28 cellular contexts compared by ENCODE assay signal in genomic region chr9:71981944-71982343, GRCh38.
"Had no signal": no experiment of that assay in that cellular context is flagged by ENCODE, and none has a peak within 500 bp of the region (broad histone marks: within the 10 kb centered on the region; RNA-seq: fewer than 3 reads in every experiment).

No MANE protein-coding gene starts in this region.

- DNase-seq: natural killer cell; occipital lobe; ovary; posterior cingulate gyrus; psoas muscle; right cardiac atrium; spleen; stimulated activated CD4-positive, alpha-beta T cell treated with anti-CD3 and anti-CD28 coated beads, Interleukin-12 subunit alpha, Interleukin-12 subunit beta, amount 100 ng/mL, for 4 hours; stimulated activated CD4-positive, alpha-beta T cell treated with anti-CD3 and anti-CD28 coated beads, Interleukin-1b, Interleukin-23, amount 100 ng/mL, for 48 hours; stimulated activated CD4-positive, alpha-beta T cell treated with anti-CD3 and anti-CD28 coated beads, Interleukin-4, amount 100 ng/mL, for 1 hour; stimulated activated CD4-positive, alpha-beta T cell treated with anti-CD3 and anti-CD28 coated beads, Interleukin-4, amount 100 ng/mL, for 4 hours; stimulated activated CD8-positive, alpha-beta memory T cell treated with anti-CD3 and anti-CD28 coated beads, Interleukin-4, amount 100 ng/mL, for 48 hours; stimulated activated naive CD4-positive, alpha-beta T cell; stimulated activated naive CD8-positive, alpha-beta T cell treated with anti-CD3 and anti-CD28 coated beads, Interleukin-15, amount 100 ng/mL, for 72 hours; stimulated activated naive CD8-positive, alpha-beta T cell treated with anti-CD3 and anti-CD28 coated beads, Interleukin-15, Interleukin-2, amounts not matched to agents 100 U/mL and 50 U/mL, for 24 hours; substantia nigra; testis; tibial artery; transverse colon; upper lobe of right lung; uterus had no signal

- H3K27ac ChIP-seq: neural progenitor cell, ovary, parathyroid adenoma, skin epidermis, spleen, suprapubic skin, testis, tibial artery, transverse colon, upper lobe of right lung, uterus had no signal

- H3K27me3 ChIP-seq: neural progenitor cell, ovary, spleen, suprapubic skin, testis, tibial artery, transverse colon, upper lobe of right lung, uterus had no signal

- H3K79me2 ChIP-seq: parathyroid adenoma had no signal

- ATAC-seq: natural killer cell; psoas muscle; right cardiac atrium; sciatic nerve; stimulated activated memory B cell treated with anti-CD40 and anti-IgM and Interleukin-4, amounts not matched to agents 10 μg/mL and 1 μg/mL and 100 μg/mL, for 72 hours; stimulated activated naive CD8-positive, alpha-beta T cell treated with anti-CD3 and anti-CD28 coated beads, Interleukin-15, amount 100 ng/mL, for 72 hours; stimulated activated naive CD8-positive, alpha-beta T cell treated with anti-CD3 and anti-CD28 coated beads, Interleukin-15, Interleukin-2, amounts not matched to agents 100 U/mL and 50 U/mL, for 24 hours; upper lobe of right lung had no signal

- H2AFZ ChIP-seq: neural progenitor cell, parathyroid adenoma had no signal

- H3K4me3 ChIP-seq: neural progenitor cell, ovary, psoas muscle, skin epidermis, smooth muscle cell, spleen, suprapubic skin, testis, tibial artery, transverse colon, upper lobe of right lung, uterus had no signal

- H3K9ac ChIP-seq: neural progenitor cell, parathyroid adenoma had no signal

- H3K36me3 ChIP-seq: neural progenitor cell, ovary, suprapubic skin, transverse colon, upper lobe of right lung, uterus had no signal

- H3K4me2 ChIP-seq: neural progenitor cell, smooth muscle cell had no signal

- H3K9me3 ChIP-seq: ovary, psoas muscle, spleen, suprapubic skin, testis, tibial artery, transverse colon, upper lobe of right lung, uterus had no signal

- H3K4me1 ChIP-seq: spleen, suprapubic skin, testis, upper lobe of right lung, uterus had no signal
